Comparison of ENCODE assay signal across 18 cellular contexts in genomic region chr22:40194656-40195055, GRCh38. TPM values are rescaled to one million over a fixed set of nuclear protein-coding genes. Genes with fewer than 3 reads are reported as not detected.
DNase-seq lines count a peak whose midpoint lies in the region; ATAC-seq and TF ChIP-seq lines count a peak whose summit lies in the region.
"Had no signal": no experiment of that assay in that cellular context is flagged by ENCODE, and none has a peak within 500 bp of the region (broad histone marks: within the 10 kb centered on the region; RNA-seq: fewer than 3 reads in every experiment).

No MANE protein-coding gene starts in this region.

- no peak overlapping the region for H3K4me3 ChIP-seq in effector memory CD4-positive, alpha-beta T cell (ENCODE audit: insufficient read depth, low read depth, low read length, poor library complexity, severe bottlenecking)
- H3K4me3 ChIP-seq: adrenal gland, ovary, thyroid gland had no signal

- no peaks in the 10 kb centered on the region for H3K27me3 ChIP-seq in effector memory CD4-positive, alpha-beta T cell (replicated peaks; ENCODE audit: control insufficient read depth, insufficient read depth, low read length, poor library complexity, severe bottlenecking)
- H3K27me3 ChIP-seq: adrenal gland, ovary, thyroid gland had no signal

- DNase-seq in activated effector memory CD4-positive, alpha-beta T cell treated with anti-CD3 and anti-CD28 coated beads, Interleukin-2, amount 50 U/mL, for 16 hours = peak; percentile 56
- no peak for DNase-seq in activated effector memory CD4-positive, alpha-beta T cell treated with Interleukin-2 at 50 U/mL for 16 hours
- no peak for DNase-seq in WTC11 (ENCODE audit: low spot score)
- DNase-seq in left kidney (ENCODE audit: low read depth, low spot score) = peak; percentile 12
- no peak for DNase-seq in type B pancreatic cell (ENCODE audit: extremely low spot score, unreplicated experiment)
- no peak for DNase-seq in CD1c-positive myeloid dendritic cell (ENCODE audit: extremely low spot score)
- DNase-seq in effector memory CD4-positive, alpha-beta T cell = no peak
- DNase-seq: activated CD4-positive, CD25-positive, alpha-beta regulatory T cell; Caco-2; H7; mesenchymal stem cell; NCI-H1930; NCI-H69; ovary; stimulated activated CD4-positive, alpha-beta T cell treated with anti-CD3 and anti-CD28 coated beads, Interleukin-4, amount 100 ng/mL, for 24 hours; thyroid gland had no signal

- peak overlapping the region; percentile 93 for H3K27ac Mint-ChIP-seq in WTC11
- peak overlapping the region; percentile 50 for H3K27ac Mint-ChIP-seq in type B pancreatic cell

- H3K9me3 Mint-ChIP-seq in WTC11 (no peaks in the 10 kb centered on the region), type B pancreatic cell (no peaks in the 10 kb centered on the region)

- H3K4me3 Mint-ChIP-seq in WTC11 = peak overlapping the region; percentile 57
- no peak overlapping the region for H3K4me3 Mint-ChIP-seq in type B pancreatic cell

- H3K36me3 ChIP-seq in effector memory CD4-positive, alpha-beta T cell (ENCODE audit: control insufficient read depth, insufficient read depth, low read length) = no peaks in the 10 kb centered on the region
- H3K36me3 ChIP-seq: adrenal gland, ovary, thyroid gland had no signal

- no peak overlapping the region for H3K27ac ChIP-seq in effector memory CD4-positive, alpha-beta T cell (ENCODE audit: insufficient read depth, low read length, poor library complexity, severe bottlenecking)
- H3K27ac ChIP-seq: ovary, thyroid gland had no signal

- H3K4me1 Mint-ChIP-seq in WTC11 = peaks cover 90% of the 10 kb centered on the region
- H3K4me1 Mint-ChIP-seq in type B pancreatic cell (ENCODE audit: unreplicated experiment) = peaks cover 53% of the 10 kb centered on the region

- no peaks in the 10 kb centered on the region for H3K9me3 ChIP-seq in effector memory CD4-positive, alpha-beta T cell (ENCODE audit: control insufficient read depth, low read length)
- H3K9me3 ChIP-seq: adrenal gland, Caco-2, ovary, thyroid gland had no signal

- no peak for TF ChIP-seq CTCF in WTC11 (IDR thresholded peaks at IDR 0.05)
- no peak for TF ChIP-seq CTCF in type B pancreatic cell (conservative IDR thresholded peaks at IDR 0.05)

- peaks cover 35% of the 10 kb centered on the region for H3K4me1 ChIP-seq in effector memory CD4-positive, alpha-beta T cell (ENCODE audit: control insufficient read depth, insufficient read depth, low read length, poor library complexity, severe bottlenecking)

- H3K27me3 Mint-ChIP-seq in WTC11 (ENCODE audit: low read depth) (no peaks in the 10 kb centered on the region), type B pancreatic cell (no peaks in the 10 kb centered on the region)

- CTCF ChIA-PET in WTC11 (lab: Charles Lee) = interaction anchor here (0.5 to 3.4 kb wide), 10 partner anchors 13 to 619 kb away, joined by 3 to 40 read pairs (median 4); partner anchors contain the start of gene TNRC6B

- H3K36me3 Mint-ChIP-seq in WTC11 (no peaks in the 10 kb centered on the region), type B pancreatic cell (peaks cover 20% of the 10 kb centered on the region)

- peak; percentile 10 for ATAC-seq in WTC11
- no peak for ATAC-seq in HG03565 (IDR thresholded peaks at IDR 0.05; ENCODE audit: unreplicated experiment)

- POLR2A ChIA-PET in WTC11 (lab: Charles Lee) = interaction anchor here (0.6 to 3.0 kb wide), 3 partner anchors 17 to 151 kb away, joined by 3 to 22 read pairs (median 7); partner anchors contain the start of gene TNRC6B

TF ChIP-seq in WTC11, 78 proteins besides CTCF, POLR2A, EP300 and RAD21:
- no peak for TF ChIP-seq JUN (CRISPR knock-in tag; IDR thresholded peaks at IDR 0.05)

RNA-seq across cellular contexts. Expression of gene TNRC6B, which starts 16.9 kb away (rescaled TPM):
- total RNA-seq in WTC11 (2021) = 49.7 to 51.1 TPM (median 50.4 TPM) in 3 replicates
- total RNA-seq in type B pancreatic cell (ENCODE audit: low replicate concordance) = 48.3 and 50.7 TPM in 2 replicates

Comparison
In these comparisons a context has a peak if more than half of its experiments do, and no peak if none do; other contexts are left out.
1. DNase-seq: peak in activated effector memory CD4-positive, alpha-beta T cell treated with anti-CD3 and anti-CD28 coated beads, Interleukin-2, amount 50 U/mL, for 16 hours (single experiment) and left kidney (single experiment); none in activated effector memory CD4-positive, alpha-beta T cell treated with Interleukin-2 at 50 U/mL for 16 hours (single experiment), WTC11 (single experiment), type B pancreatic cell (single experiment), CD1c-positive myeloid dendritic cell (single experiment) and effector memory CD4-positive, alpha-beta T cell (0 of 3).